ENCODE assay signal across 8 cellular contexts in the genomic region with DNA sequence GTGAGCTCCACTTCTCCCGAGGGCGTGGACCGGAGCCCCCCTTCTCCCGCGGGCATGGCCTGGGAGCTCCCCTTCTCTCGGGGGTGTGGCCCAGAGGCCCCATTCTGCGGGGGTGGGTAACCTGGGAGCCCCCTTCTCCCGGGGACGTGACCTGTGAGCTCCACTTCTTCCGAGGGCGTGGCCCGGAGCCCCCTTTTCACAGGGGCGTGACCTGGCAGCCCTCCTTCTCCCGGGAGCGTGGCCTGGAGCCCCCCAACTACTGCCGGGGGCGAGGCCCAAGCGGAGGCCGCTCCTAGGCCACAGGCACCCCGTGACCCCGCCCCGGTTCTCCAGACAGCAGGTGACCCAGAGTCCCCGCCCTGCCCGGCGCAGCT. TPM values are rescaled to one million over a fixed set of nuclear protein-coding genes. Genes with fewer than 3 reads are reported as not detected.
DNase-seq lines count a peak whose midpoint lies in the region; ATAC-seq and TF ChIP-seq lines count a peak whose summit lies in the region.

No MANE protein-coding gene starts in this region.

- intact Hi-C loops in lower leg skin (cut with DNase I; ENCODE audit: low total_unique reads) (no loop called here), upper lobe of right lung (cut with DNase I) (no loop called here)

- H3K36me3 ChIP-seq in upper lobe of right lung: peaks cover 5% of the 10 kb centered on the region

- H3K4me3 ChIP-seq in lower leg skin (ENCODE audit: low read depth, poor library complexity, severe bottlenecking) (peak overlapping the region; percentile 61), upper lobe of right lung (peak overlapping the region; percentile 90)

- peaks cover 9% of the 10 kb centered on the region for H3K4me1 ChIP-seq in upper lobe of right lung

- TF ChIP-seq CTCF in lower leg skin (IDR thresholded peaks at IDR 0.05) (no peak), upper lobe of right lung (IDR thresholded peaks at IDR 0.05) (peak; percentile 1)

- peak overlapping the region; percentile 99 for H3K27ac ChIP-seq in angular gyrus (ENCODE audit: low read depth, low read length)
- peak overlapping the region; percentile 97 for H3K27ac ChIP-seq in upper lobe of right lung

- TF ChIP-seq POLR2A in lower leg skin (IDR thresholded peaks at IDR 0.05): no peak

- H3K27me3 ChIP-seq in upper lobe of right lung: no peaks in the 10 kb centered on the region

- DNase-seq in stimulated activated CD4-positive, alpha-beta T cell treated with anti-CD3 and anti-CD28 coated beads, Interleukin-15, amount 100 ng/mL, for 24 hours: peak; percentile 48
- DNase-seq in stimulated activated CD4-positive, alpha-beta T cell treated with anti-CD3 and anti-CD28 coated beads, Interleukin-2, amount 100 ng/mL, for 48 hours: no peak
- DNase-seq in lower leg skin (ENCODE audit: low spot score in 2 of 2) (peak in 1 of 2 donors; percentile 90), upper lobe of right lung (no peak), T-helper 9 cell (no peak), mucosa of gallbladder (ENCODE audit: low spot score) (no peak)

- no peaks in the 10 kb centered on the region for H3K9me3 ChIP-seq in upper lobe of right lung

- WGBS in lower leg skin, 2 donors: 0 to 1% methylated on average over 13 to 22 of the region's 25 CpGs

- ATAC-seq in HG03520 (IDR thresholded peaks at IDR 0.05; ENCODE audit: unreplicated experiment): peak; percentile 2
- no peak for ATAC-seq in upper lobe of right lung

RNA-seq across cellular contexts. Expression of a gene that starts 0.3 kb away (rescaled TPM):
- total RNA-seq in lower leg skin (10 to 100 TPM; 12.7 to 22.6 (median 17.7) TPM), upper lobe of right lung (19.9 TPM), mucosa of gallbladder (26.4 TPM)

RNA-seq across cellular contexts. Expression of a gene that starts 42.5 kb away (rescaled TPM):
- total RNA-seq in lower leg skin (10 to 100 TPM in 1 of 4 donors, 1 to 10 TPM in 3; 3.0 to 10.3 (median 6.8) TPM), upper lobe of right lung (8.5 TPM), mucosa of gallbladder (9.8 TPM)

RNA-seq across cellular contexts. Expression of a gene that starts 42.8 kb away (rescaled TPM):
- 10 to 100 TPM; 24.6 to 38.9 (median 33.1) TPM for total RNA-seq in lower leg skin
- 61.0 TPM for total RNA-seq in upper lobe of right lung
- total RNA-seq in mucosa of gallbladder: 64.1 TPM
